12 cellular contexts compared by ENCODE assay signal in the genomic region with DNA sequence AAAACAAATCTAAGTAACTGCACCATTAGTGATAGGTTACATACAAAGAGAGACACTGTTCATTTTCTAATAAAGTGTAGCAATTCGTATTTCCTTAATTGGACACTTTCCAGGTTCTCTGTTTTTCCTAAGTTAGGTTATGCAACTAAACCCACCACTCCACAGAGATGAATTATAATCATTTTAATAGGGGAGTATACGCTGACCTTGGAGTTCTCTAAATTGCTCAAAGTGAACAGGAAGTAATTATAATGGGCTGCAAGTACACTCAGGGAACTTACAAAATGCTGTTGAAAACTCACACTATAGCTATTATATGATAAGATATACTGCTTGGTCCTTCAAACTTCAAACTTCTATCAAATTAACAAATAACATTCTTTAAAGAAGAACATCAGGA. TPM values are rescaled to one million over a fixed set of nuclear protein-coding genes. Genes with fewer than 3 reads are reported as not detected.
DNase-seq lines count a peak whose midpoint lies in the region; ATAC-seq and TF ChIP-seq lines count a peak whose summit lies in the region.
"Had no signal": no experiment of that assay in that cellular context is flagged by ENCODE, and none has a peak within 500 bp of the region (broad histone marks: within the 10 kb centered on the region; RNA-seq: fewer than 3 reads in every experiment).

No MANE protein-coding gene starts in this region.

- H3K4me3 ChIP-seq in upper lobe of right lung = no peak overlapping the region
- H3K4me3 ChIP-seq: A549, GM23248 had no signal

- no peaks in the 10 kb centered on the region for H3K27me3 ChIP-seq in upper lobe of right lung

- H3K9me3 ChIP-seq in upper lobe of right lung = no peaks in the 10 kb centered on the region
- H3K9me3 ChIP-seq: A549 had no signal

- ATAC-seq in upper lobe of right lung (peak; percentile 32), GM19452 (IDR thresholded peaks at IDR 0.05; ENCODE audit: unreplicated experiment) (no peak)
- ATAC-seq: A549, HCT116 had no signal

- H3K36me3 ChIP-seq in upper lobe of right lung = no peaks in the 10 kb centered on the region

- no peaks in the 10 kb centered on the region for H3K4me1 ChIP-seq in upper lobe of right lung
- H3K4me1 ChIP-seq: A549 had no signal

- DNase-seq in CD1c-positive myeloid dendritic cell (ENCODE audit: extremely low spot score) (peak; percentile 2), KBM-7 (peak; percentile 42), NOMO-1 treated with DMSO at 0.1 percent for 48 hours (lab: John Stamatoyannopoulos, UW; ENCODE audit: unreplicated experiment) (peak; percentile 98), upper lobe of right lung (no peak), GM19240 (ENCODE audit: insufficient read length, low spot score) (no peak)
- DNase-seq: CD8-positive, alpha-beta memory T cell; DMS53; GM23248 had no signal

- H3K27ac ChIP-seq in upper lobe of right lung = no peak overlapping the region
- H3K27ac ChIP-seq: A549, GM23248, HL-60 had no signal

- no peak for TF ChIP-seq CTCF in upper lobe of right lung (IDR thresholded peaks at IDR 0.05)

- intact Hi-C loops in upper lobe of right lung (cut with DNase I) = no loop called here

- in situ Hi-C loops in KBM-7 (cut with MboI; ENCODE audit: low pct_unique_long_range_greater_than_20kb, low sequenced_read_pairs) = no loop called here

RNA-seq across cellular contexts. Expression of a gene that starts 18.2 kb away (rescaled TPM):
- total RNA-seq in upper lobe of right lung = 0.17 TPM
- total RNA-seq: CD8-positive, alpha-beta memory T cell; GM23248 had no signal

Comparison
In these comparisons a context has a peak if more than half of its experiments do, and no peak if none do; other contexts are left out.
1. DNase-seq: peak in CD1c-positive myeloid dendritic cell (single experiment), KBM-7 (single experiment) and NOMO-1 treated with DMSO at 0.1 percent for 48 hours (single experiment); none in upper lobe of right lung (single experiment) and GM19240 (single experiment).